Comparison of ENCODE assay signal across 1 cellular context in the genomic region with DNA sequence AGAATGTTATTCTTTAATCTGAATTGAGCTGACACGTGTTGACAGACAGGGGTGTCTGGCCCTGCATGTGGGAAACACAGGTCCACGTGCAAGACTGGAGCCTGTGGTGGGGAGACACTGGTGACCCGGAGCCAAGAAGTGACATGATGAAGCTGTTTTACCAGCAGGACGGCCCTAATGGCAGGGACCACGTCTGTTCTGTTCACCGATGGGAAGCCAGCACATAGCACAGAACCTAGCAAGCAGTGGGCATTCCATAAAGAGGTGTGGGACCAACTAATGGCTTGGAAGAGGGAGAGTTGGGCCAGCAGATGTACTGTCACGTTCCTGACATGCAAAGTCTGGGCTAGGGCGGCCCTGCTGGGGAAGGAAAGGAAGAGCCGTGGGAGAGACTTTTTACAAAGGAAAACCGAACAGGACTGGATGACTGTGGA.
A peak's percentile ranks its signal among the peaks of the same experiment; 100 is the strongest.
TF ChIP-seq lines count a peak whose summit lies in the region.

No MANE protein-coding gene starts in this region.

TF ChIP-seq in HepG2, 621 proteins besides CTCF, POLR2A, EP300 and RAD21:
- TF ChIP-seq, protein P1, sequence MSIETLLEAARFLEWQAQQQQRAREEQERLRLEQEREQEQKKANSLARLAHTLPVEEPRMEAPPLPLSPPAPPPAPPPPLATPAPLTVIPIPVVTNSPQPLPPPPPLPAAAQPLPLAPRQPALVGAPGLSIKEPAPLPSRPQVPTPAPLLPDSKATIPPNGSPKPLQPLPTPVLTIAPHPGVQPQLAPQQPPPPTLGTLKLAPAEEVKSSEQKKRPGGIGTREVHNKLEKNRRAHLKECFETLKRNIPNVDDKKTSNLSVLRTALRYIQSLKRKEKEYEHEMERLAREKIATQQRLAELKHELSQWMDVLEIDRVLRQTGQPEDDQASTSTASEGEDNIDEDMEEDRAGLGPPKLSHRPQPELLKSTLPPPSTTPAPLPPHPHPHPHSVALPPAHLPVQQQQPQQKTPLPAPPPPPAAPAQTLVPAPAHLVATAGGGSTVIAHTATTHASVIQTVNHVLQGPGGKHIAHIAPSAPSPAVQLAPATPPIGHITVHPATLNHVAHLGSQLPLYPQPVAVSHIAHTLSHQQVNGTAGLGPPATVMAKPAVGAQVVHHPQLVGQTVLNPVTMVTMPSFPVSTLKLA (IDR thresholded peaks at IDR 0.05), result peak; percentile 78
- TF ChIP-seq, protein P2, sequence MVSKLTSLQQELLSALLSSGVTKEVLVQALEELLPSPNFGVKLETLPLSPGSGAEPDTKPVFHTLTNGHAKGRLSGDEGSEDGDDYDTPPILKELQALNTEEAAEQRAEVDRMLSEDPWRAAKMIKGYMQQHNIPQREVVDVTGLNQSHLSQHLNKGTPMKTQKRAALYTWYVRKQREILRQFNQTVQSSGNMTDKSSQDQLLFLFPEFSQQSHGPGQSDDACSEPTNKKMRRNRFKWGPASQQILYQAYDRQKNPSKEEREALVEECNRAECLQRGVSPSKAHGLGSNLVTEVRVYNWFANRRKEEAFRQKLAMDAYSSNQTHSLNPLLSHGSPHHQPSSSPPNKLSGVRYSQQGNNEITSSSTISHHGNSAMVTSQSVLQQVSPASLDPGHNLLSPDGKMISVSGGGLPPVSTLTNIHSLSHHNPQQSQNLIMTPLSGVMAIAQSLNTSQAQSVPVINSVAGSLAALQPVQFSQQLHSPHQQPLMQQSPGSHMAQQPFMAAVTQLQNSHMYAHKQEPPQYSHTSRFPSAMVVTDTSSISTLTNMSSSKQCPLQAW (CRISPR knock-in tag; IDR thresholded peaks at IDR 0.05), result no peak
